In genomic region chr16:67396775-67397450, GRCh38 we compare ENCODE assay signal across 1 cellular context.
TF ChIP-seq lines count a peak whose summit lies in the region.

No MANE protein-coding gene starts in this region.

TF ChIP-seq in A549, 52 proteins besides CTCF, POLR2A, EP300 and RAD21 (continued from another document):
- TF ChIP-seq HMGXB4 (CRISPR knock-in tag; IDR thresholded peaks at IDR 0.05; ENCODE audit: borderline replicate concordance) = no peak
- TF ChIP-seq PHF8 (IDR thresholded peaks at IDR 0.05; ENCODE audit: borderline replicate concordance, low read depth) = no peak
- no peak for TF ChIP-seq BCL3 (IDR thresholded peaks at IDR 0.05)
- no peak for TF ChIP-seq MAX (IDR thresholded peaks at IDR 0.05)
- TF ChIP-seq RFX5 (IDR thresholded peaks at IDR 0.05) = no peak
- TF ChIP-seq EHF (CRISPR knock-in tag; IDR thresholded peaks at IDR 0.05) = no peak
- TF ChIP-seq ATOH8 (CRISPR knock-in tag; IDR thresholded peaks at IDR 0.05; ENCODE audit: low read depth) = no peak
